18 cellular contexts compared by ENCODE assay signal in the genomic region with DNA sequence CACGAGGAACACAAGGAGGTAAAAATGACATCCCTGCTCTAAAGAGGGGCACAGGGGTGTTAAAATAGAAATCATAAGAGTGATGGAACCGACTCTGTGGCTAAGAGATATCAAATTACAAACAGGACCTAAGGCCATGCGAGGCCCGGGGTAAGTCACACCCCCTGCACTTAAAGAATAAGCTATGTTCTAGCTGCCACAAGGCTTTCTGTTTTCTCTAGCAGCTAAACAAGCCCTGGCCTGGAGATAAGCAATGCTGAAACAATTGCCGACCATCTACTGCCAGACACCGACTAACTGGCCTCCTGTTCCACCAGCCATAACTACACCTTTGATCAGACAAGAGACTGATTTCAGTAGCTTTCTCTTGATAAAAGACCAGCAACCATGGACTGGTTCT. TPM values are rescaled to one million over a fixed set of nuclear protein-coding genes. Genes with fewer than 3 reads are reported as not detected.
DNase-seq lines count a peak whose midpoint lies in the region; ATAC-seq and TF ChIP-seq lines count a peak whose summit lies in the region.
"Had no signal": no experiment of that assay in that cellular context is flagged by ENCODE, and none has a peak within 500 bp of the region (broad histone marks: within the 10 kb centered on the region; RNA-seq: fewer than 3 reads in every experiment).

No MANE protein-coding gene starts in this region.

- H3K4me3 Mint-ChIP-seq in WTC11 (no peak overlapping the region), neural crest cell (peak overlapping the region; percentile 73)
- H3K4me3 Mint-ChIP-seq: activated CD8-positive, alpha-beta T cell treated with anti-CD3 and anti-CD28 coated beads for 36 hours; activated naive CD8-positive, alpha-beta T cell treated with anti-CD3 and anti-CD28 coated beads, Interleukin-2, amount 50 U/mL, for 24 hours; H9 had no signal

- H3K9me3 Mint-ChIP-seq in WTC11 (peaks cover 19% of the 10 kb centered on the region), neural crest cell (peaks cover 1% of the 10 kb centered on the region)

- ATAC-seq in WTC11: peak; percentile 68
- ATAC-seq in GM21825 (IDR thresholded peaks at IDR 0.05; ENCODE audit: unreplicated experiment): no peak
- ATAC-seq: activated CD8-positive, alpha-beta T cell treated with anti-CD3 and anti-CD28 coated beads for 36 hours; activated naive CD8-positive, alpha-beta T cell treated with anti-CD3 and anti-CD28 coated beads, Interleukin-2, amount 50 U/mL, for 24 hours; psoas muscle had no signal

- H4K20me1 ChIP-seq in Loucy (ENCODE audit: insufficient read depth, low read length, poor library complexity, severe bottlenecking): no peaks in the 10 kb centered on the region

- CTCF ChIA-PET in WTC11 (lab: Charles Lee): interaction anchor here (0.9 to 3.2 kb wide), 7 partner anchors 12 to 194 kb away, joined by 3 to 25 read pairs (median 4); no protein-coding TSS in a partner anchor

- H3F3A ChIP-seq in Loucy (ENCODE audit: low read depth): no peaks in the 10 kb centered on the region; the same call in 1 of the 2 replicates

- DNase-seq in DMS 273 (lab: John Stamatoyannopoulos, UW; ENCODE audit: unreplicated experiment) (peak; percentile 21), DMS 273 treated with DMSO at 0.1 percent for 48 hours (lab: John Stamatoyannopoulos, UW) (no peak), WTC11 (ENCODE audit: low spot score) (no peak), neural crest cell (ENCODE audit: low read depth, low spot score) (no peak), NCI-H1048 (lab: John Stamatoyannopoulos, UW) (no peak)
- DNase-seq in activated T-cell treated with anti-CD3 and anti-CD28 coated beads, Interleukin-2, amount 50 U/mL, for 48 hours: no peak
- DNase-seq: activated CD8-positive, alpha-beta T cell treated with anti-CD3 and anti-CD28 coated beads for 36 hours; activated naive CD8-positive, alpha-beta T cell treated with anti-CD3 and anti-CD28 coated beads, Interleukin-2, amount 50 U/mL, for 24 hours; H9; NCI-H1436 treated with DMSO at 0.1 percent for 48 hours; NCI-H748 treated with DMSO at 0.1 percent for 48 hours; psoas muscle had no signal

- no peaks in the 10 kb centered on the region for H3K36me3 ChIP-seq in Loucy (ENCODE audit: insufficient read depth, low read length)
- H3K36me3 ChIP-seq: breast epithelium had no signal

- no peak overlapping the region for H3K9ac ChIP-seq in Loucy (ENCODE audit: low read depth, low read length, poor library complexity, severe bottlenecking)

- H3K36me3 Mint-ChIP-seq in WTC11 (peaks cover 5% of the 10 kb centered on the region), neural crest cell (ENCODE audit: low read depth) (peaks cover 6% of the 10 kb centered on the region)

- H3K4me1 Mint-ChIP-seq in WTC11: peaks cover 14% of the 10 kb centered on the region
- peaks cover 51% of the 10 kb centered on the region for H3K4me1 Mint-ChIP-seq in neural crest cell
- H3K4me1 Mint-ChIP-seq: activated naive CD8-positive, alpha-beta T cell treated with anti-CD3 and anti-CD28 coated beads, Interleukin-2, amount 50 U/mL, for 24 hours had no signal

- TF ChIP-seq CTCF in Loucy (conservative IDR thresholded peaks at IDR 0.05; ENCODE audit: low read length): no peak
- no peak for TF ChIP-seq CTCF in WTC11 (IDR thresholded peaks at IDR 0.05)
- no peak for TF ChIP-seq CTCF in neural crest cell (conservative IDR thresholded peaks at IDR 0.05)

- POLR2A ChIA-PET in WTC11 (lab: Charles Lee): interaction anchor here (0.7 kb wide), 1 partner anchor 35 kb away, joined by 3 read pairs; no protein-coding TSS in a partner anchor

- no peaks in the 10 kb centered on the region for H3K79me2 ChIP-seq in Loucy (ENCODE audit: insufficient read depth, low read length)

- H3K27ac Mint-ChIP-seq in WTC11 (peak overlapping the region; percentile 22; the same call in 1 of the 2 replicates), neural crest cell (ENCODE audit: unreplicated experiment) (no peak overlapping the region)
- H3K27ac Mint-ChIP-seq: activated CD8-positive, alpha-beta T cell treated with anti-CD3 and anti-CD28 coated beads for 36 hours; activated naive CD8-positive, alpha-beta T cell treated with anti-CD3 and anti-CD28 coated beads, Interleukin-2, amount 50 U/mL, for 24 hours had no signal

- no peak overlapping the region for H3K4me3 ChIP-seq in Loucy (ENCODE audit: low read length, poor library complexity, severe bottlenecking)
- H3K4me3 ChIP-seq: breast epithelium, dorsolateral prefrontal cortex, esophagus muscularis mucosa, psoas muscle, tibial nerve had no signal

- peak overlapping the region; percentile 33 for H3K4me2 ChIP-seq in Loucy (ENCODE audit: low read depth, low read length, poor library complexity, severe bottlenecking)

- H3K9me2 ChIP-seq in Loucy (replicated peaks; ENCODE audit: low read depth, low read length): no peaks in the 10 kb centered on the region

- H2AFZ ChIP-seq in Loucy (ENCODE audit: low read length): no peak overlapping the region; the same call in 1 of the 2 replicates

- H3K27me3 Mint-ChIP-seq in WTC11 (ENCODE audit: low read depth) (peaks cover 11% of the 10 kb centered on the region), neural crest cell (ENCODE audit: low read depth) (no peaks in the 10 kb centered on the region)

- H3K9me3 ChIP-seq in Loucy (ENCODE audit: insufficient read depth, low read depth, low read length): 0 out of 2 replicates have a peak, but pooled peaks cover 1% of the 10 kb centered on the region

- H3K27me3 ChIP-seq in Loucy (ENCODE audit: insufficient read depth, low read length, poor library complexity, severe bottlenecking): no peaks in the 10 kb centered on the region
- H3K27me3 ChIP-seq: breast epithelium, dorsolateral prefrontal cortex, esophagus muscularis mucosa, tibial nerve had no signal

- peaks cover 40% of the 10 kb centered on the region for H3K4me1 ChIP-seq in Loucy (ENCODE audit: insufficient read depth, low read length, poor library complexity, severe bottlenecking)
- H3K4me1 ChIP-seq: breast epithelium, psoas muscle had no signal

TF ChIP-seq in WTC11, 78 proteins besides CTCF, POLR2A, EP300 and RAD21:
- TF ChIP-seq SOX15 (CRISPR knock-in tag; IDR thresholded peaks at IDR 0.05) (no peak), NFE2L1 (CRISPR knock-in tag; IDR thresholded peaks at IDR 0.05) (no peak), KAT7 (CRISPR knock-in tag; IDR thresholded peaks at IDR 0.05; ENCODE audit: borderline replicate concordance) (no peak), TP53 (CRISPR knock-in tag; IDR thresholded peaks at IDR 0.05) (no peak), TEAD1 (CRISPR knock-in tag; IDR thresholded peaks at IDR 0.05) (no peak), JAZF1 (CRISPR knock-in tag; IDR thresholded peaks at IDR 0.05) (no peak), SP1 (CRISPR knock-in tag; conservative IDR thresholded peaks at IDR 0.05) (no peak), NFYB (CRISPR knock-in tag; conservative IDR thresholded peaks at IDR 0.05; ENCODE audit: low read depth) (no peak), RORB (CRISPR knock-in tag; IDR thresholded peaks at IDR 0.05) (no peak), TCF7 (CRISPR knock-in tag; IDR thresholded peaks at IDR 0.05; ENCODE audit: low read depth) (no peak), GTF2I (CRISPR knock-in tag; conservative IDR thresholded peaks at IDR 0.05) (no peak)
- TF ChIP-seq, protein P1, sequence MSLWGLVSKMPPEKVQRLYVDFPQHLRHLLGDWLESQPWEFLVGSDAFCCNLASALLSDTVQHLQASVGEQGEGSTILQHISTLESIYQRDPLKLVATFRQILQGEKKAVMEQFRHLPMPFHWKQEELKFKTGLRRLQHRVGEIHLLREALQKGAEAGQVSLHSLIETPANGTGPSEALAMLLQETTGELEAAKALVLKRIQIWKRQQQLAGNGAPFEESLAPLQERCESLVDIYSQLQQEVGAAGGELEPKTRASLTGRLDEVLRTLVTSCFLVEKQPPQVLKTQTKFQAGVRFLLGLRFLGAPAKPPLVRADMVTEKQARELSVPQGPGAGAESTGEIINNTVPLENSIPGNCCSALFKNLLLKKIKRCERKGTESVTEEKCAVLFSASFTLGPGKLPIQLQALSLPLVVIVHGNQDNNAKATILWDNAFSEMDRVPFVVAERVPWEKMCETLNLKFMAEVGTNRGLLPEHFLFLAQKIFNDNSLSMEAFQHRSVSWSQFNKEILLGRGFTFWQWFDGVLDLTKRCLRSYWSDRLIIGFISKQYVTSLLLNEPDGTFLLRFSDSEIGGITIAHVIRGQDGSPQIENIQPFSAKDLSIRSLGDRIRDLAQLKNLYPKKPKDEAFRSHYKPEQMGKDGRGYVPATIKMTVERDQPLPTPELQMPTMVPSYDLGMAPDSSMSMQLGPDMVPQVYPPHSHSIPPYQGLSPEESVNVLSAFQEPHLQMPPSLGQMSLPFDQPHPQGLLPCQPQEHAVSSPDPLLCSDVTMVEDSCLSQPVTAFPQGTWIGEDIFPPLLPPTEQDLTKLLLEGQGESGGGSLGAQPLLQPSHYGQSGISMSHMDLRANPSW (CRISPR knock-in tag; conservative IDR thresholded peaks at IDR 0.05; ENCODE audit: low read depth): no peak
- TF ChIP-seq, protein P2, sequence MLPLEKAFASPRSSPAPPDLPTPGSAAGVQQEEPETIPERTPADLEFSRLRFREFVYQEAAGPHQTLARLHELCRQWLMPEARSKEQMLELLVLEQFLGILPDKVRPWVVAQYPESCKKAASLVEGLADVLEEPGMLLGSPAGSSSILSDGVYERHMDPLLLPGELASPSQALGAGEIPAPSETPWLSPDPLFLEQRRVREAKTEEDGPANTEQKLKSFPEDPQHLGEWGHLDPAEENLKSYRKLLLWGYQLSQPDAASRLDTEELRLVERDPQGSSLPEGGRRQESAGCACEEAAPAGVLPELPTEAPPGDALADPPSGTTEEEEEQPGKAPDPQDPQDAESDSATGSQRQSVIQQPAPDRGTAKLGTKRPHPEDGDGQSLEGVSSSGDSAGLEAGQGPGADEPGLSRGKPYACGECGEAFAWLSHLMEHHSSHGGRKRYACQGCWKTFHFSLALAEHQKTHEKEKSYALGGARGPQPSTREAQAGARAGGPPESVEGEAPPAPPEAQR (CRISPR knock-in tag; IDR thresholded peaks at IDR 0.05): no peak
- TF ChIP-seq, protein P3, sequence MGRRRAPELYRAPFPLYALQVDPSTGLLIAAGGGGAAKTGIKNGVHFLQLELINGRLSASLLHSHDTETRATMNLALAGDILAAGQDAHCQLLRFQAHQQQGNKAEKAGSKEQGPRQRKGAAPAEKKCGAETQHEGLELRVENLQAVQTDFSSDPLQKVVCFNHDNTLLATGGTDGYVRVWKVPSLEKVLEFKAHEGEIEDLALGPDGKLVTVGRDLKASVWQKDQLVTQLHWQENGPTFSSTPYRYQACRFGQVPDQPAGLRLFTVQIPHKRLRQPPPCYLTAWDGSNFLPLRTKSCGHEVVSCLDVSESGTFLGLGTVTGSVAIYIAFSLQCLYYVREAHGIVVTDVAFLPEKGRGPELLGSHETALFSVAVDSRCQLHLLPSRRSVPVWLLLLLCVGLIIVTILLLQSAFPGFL (CRISPR knock-in tag; IDR thresholded peaks at IDR 0.05; ENCODE audit: borderline replicate concordance): no peak

RNA-seq across cellular contexts. Expression of a gene that starts 32.4 kb away (rescaled TPM):
- total RNA-seq in WTC11 (2021) (1.3 to 2.6 TPM (median 1.3 TPM) in 3 replicates), neural crest cell (17.8 and 21.7 TPM in 2 replicates)
